Comparison of ENCODE assay signal across 3 cellular contexts in the genomic region with DNA sequence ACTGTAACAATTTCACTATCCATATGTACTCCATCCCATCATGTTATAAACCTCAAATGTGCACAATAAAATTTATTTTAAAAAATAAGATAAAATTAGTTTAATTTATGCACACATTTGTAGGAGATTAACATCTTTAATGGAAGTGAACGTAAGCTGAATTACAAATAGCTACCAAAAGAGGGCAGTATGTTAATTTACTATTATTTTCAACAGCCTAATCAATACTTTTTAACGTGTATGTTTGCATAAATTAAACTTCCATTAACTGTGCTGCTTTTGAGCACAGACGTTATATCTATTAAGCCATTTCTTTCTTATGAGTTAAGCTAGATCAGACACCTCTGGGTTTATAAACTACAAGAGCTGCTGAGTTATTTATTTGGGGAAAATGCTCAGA.
TF ChIP-seq lines count a peak whose summit lies in the region.

No MANE protein-coding gene starts in this region.

TF ChIP-seq in SK-N-SH, 30 proteins besides CTCF, POLR2A, EP300 and RAD21 (continues in another document):
- TF ChIP-seq RFX5 (IDR thresholded peaks at IDR 0.05; ENCODE audit: low read length) (no peak), NRF1 (IDR thresholded peaks at IDR 0.05; ENCODE audit: low read depth, low read length) (no peak), FOSL2 (IDR thresholded peaks at IDR 0.05; ENCODE audit: borderline replicate concordance, low read depth) (no peak), POLR2AphosphoS5 (IDR thresholded peaks at IDR 0.05; ENCODE audit: low read depth, low read length) (no peak), ELF1 (IDR thresholded peaks at IDR 0.05) (no peak), FOXM1 (IDR thresholded peaks at IDR 0.05; ENCODE audit: low read depth) (no peak), TEAD4 (IDR thresholded peaks at IDR 0.05; ENCODE audit: borderline replicate concordance, insufficient read depth) (no peak), CHD2 (IDR thresholded peaks at IDR 0.05; ENCODE audit: low read length, partially characterized antibody) (no peak), TCF12 (IDR thresholded peaks at IDR 0.05) (no peak), TAF1 (IDR thresholded peaks at IDR 0.05; ENCODE audit: borderline replicate concordance, low read depth, low read length) (no peak)
- TF ChIP-seq, protein P1, sequence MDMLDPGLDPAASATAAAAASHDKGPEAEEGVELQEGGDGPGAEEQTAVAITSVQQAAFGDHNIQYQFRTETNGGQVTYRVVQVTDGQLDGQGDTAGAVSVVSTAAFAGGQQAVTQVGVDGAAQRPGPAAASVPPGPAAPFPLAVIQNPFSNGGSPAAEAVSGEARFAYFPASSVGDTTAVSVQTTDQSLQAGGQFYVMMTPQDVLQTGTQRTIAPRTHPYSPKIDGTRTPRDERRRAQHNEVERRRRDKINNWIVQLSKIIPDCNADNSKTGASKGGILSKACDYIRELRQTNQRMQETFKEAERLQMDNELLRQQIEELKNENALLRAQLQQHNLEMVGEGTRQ (IDR thresholded peaks at IDR 0.05; ENCODE audit: borderline replicate concordance, low read depth, low read length): no peak
- TF ChIP-seq, protein P2, sequence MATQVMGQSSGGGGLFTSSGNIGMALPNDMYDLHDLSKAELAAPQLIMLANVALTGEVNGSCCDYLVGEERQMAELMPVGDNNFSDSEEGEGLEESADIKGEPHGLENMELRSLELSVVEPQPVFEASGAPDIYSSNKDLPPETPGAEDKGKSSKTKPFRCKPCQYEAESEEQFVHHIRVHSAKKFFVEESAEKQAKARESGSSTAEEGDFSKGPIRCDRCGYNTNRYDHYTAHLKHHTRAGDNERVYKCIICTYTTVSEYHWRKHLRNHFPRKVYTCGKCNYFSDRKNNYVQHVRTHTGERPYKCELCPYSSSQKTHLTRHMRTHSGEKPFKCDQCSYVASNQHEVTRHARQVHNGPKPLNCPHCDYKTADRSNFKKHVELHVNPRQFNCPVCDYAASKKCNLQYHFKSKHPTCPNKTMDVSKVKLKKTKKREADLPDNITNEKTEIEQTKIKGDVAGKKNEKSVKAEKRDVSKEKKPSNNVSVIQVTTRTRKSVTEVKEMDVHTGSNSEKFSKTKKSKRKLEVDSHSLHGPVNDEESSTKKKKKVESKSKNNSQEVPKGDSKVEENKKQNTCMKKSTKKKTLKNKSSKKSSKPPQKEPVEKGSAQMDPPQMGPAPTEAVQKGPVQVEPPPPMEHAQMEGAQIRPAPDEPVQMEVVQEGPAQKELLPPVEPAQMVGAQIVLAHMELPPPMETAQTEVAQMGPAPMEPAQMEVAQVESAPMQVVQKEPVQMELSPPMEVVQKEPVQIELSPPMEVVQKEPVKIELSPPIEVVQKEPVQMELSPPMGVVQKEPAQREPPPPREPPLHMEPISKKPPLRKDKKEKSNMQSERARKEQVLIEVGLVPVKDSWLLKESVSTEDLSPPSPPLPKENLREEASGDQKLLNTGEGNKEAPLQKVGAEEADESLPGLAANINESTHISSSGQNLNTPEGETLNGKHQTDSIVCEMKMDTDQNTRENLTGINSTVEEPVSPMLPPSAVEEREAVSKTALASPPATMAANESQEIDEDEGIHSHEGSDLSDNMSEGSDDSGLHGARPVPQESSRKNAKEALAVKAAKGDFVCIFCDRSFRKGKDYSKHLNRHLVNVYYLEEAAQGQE (IDR thresholded peaks at IDR 0.05; ENCODE audit: low read depth, low read length): no peak
- TF ChIP-seq, protein P3, sequence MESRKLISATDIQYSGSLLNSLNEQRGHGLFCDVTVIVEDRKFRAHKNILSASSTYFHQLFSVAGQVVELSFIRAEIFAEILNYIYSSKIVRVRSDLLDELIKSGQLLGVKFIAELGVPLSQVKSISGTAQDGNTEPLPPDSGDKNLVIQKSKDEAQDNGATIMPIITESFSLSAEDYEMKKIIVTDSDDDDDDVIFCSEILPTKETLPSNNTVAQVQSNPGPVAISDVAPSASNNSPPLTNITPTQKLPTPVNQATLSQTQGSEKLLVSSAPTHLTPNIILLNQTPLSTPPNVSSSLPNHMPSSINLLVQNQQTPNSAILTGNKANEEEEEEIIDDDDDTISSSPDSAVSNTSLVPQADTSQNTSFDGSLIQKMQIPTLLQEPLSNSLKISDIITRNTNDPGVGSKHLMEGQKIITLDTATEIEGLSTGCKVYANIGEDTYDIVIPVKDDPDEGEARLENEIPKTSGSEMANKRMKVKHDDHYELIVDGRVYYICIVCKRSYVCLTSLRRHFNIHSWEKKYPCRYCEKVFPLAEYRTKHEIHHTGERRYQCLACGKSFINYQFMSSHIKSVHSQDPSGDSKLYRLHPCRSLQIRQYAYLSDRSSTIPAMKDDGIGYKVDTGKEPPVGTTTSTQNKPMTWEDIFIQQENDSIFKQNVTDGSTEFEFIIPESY (IDR thresholded peaks at IDR 0.05; ENCODE audit: borderline replicate concordance, low read depth): no peak

TF ChIP-seq in SK-N-SH treated with all-trans-retinoic acid at 6 μM for 48 hours, 23 proteins besides CTCF, POLR2A, EP300 and RAD21:
- TF ChIP-seq ZFP3 (CRISPR knock-in tag; IDR thresholded peaks at IDR 0.05) (no peak), ZNF565 (CRISPR knock-in tag; conservative IDR thresholded peaks at IDR 0.05; ENCODE audit: low read depth) (no peak), BACH2 (CRISPR knock-in tag; IDR thresholded peaks at IDR 0.05; ENCODE audit: borderline replicate concordance) (no peak), ARNTL (CRISPR knock-in tag; IDR thresholded peaks at IDR 0.05; ENCODE audit: borderline replicate concordance, low read depth) (no peak)
TF ChIP-seq in SK-N-SH treated with all-trans-retinoic acid at 6 μM for 48 hours: peak in this region for 0.

TF ChIP-seq in HEK293T, 16 proteins besides CTCF, POLR2A, EP300 and RAD21:
- TF ChIP-seq ZNF384 (IDR thresholded peaks at IDR 0.05): no peak
- no peak for TF ChIP-seq ELF4 (IDR thresholded peaks at IDR 0.05)
- no peak for TF ChIP-seq SUZ12 (IDR thresholded peaks at IDR 0.05)
- TF ChIP-seq LEF1 (IDR thresholded peaks at IDR 0.05; ENCODE audit: borderline replicate concordance): no peak
- TF ChIP-seq, protein P4, sequence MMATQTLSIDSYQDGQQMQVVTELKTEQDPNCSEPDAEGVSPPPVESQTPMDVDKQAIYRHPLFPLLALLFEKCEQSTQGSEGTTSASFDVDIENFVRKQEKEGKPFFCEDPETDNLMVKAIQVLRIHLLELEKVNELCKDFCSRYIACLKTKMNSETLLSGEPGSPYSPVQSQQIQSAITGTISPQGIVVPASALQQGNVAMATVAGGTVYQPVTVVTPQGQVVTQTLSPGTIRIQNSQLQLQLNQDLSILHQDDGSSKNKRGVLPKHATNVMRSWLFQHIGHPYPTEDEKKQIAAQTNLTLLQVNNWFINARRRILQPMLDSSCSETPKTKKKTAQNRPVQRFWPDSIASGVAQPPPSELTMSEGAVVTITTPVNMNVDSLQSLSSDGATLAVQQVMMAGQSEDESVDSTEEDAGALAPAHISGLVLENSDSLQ (IDR thresholded peaks at IDR 0.05): no peak
- no peak for TF ChIP-seq CTBP1 (IDR thresholded peaks at IDR 0.05; ENCODE audit: borderline replicate concordance)
- no peak for TF ChIP-seq L3MBTL2 (conservative IDR thresholded peaks at IDR 0.05)
- TF ChIP-seq FOXA1 (IDR thresholded peaks at IDR 0.05): no peak
- no peak for TF ChIP-seq NFRKB (IDR thresholded peaks at IDR 0.05)
- TF ChIP-seq ARNT (IDR thresholded peaks at IDR 0.05): no peak
- no peak for TF ChIP-seq FOXK2 (IDR thresholded peaks at IDR 0.05)
- no peak for TF ChIP-seq HDGF (IDR thresholded peaks at IDR 0.05; ENCODE audit: borderline replicate concordance)
- TF ChIP-seq SP1 (IDR thresholded peaks at IDR 0.05): no peak
- no peak for TF ChIP-seq BHLHE40 (IDR thresholded peaks at IDR 0.05; ENCODE audit: borderline replicate concordance)
- TF ChIP-seq FOXM1 (IDR thresholded peaks at IDR 0.05; ENCODE audit: borderline replicate concordance): no peak
- TF ChIP-seq TARDBP (IDR thresholded peaks at IDR 0.05): no peak
